ENCODE assay signal across 22 cellular contexts in the genomic region with DNA sequence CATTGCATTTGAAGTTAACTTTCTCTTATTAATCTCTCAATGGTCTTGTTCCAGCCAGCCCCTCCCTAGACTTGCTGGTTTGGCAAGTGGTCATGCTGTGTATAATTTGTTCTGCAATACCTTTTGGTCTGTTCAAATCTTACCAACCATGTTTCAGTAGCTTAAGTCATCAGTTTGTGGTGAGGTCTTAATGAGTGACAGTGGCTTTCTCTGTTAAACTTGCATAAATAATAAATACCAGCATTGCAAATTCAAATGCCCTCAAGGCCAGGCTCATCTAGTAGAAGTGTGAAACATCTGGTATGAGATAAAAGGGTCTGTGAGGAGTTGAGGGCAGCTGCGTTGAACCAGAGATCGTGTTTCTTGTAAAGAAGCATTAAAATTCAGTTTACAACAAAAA.
"Had no signal": no experiment of that assay in that cellular context is flagged by ENCODE, and none has a peak within 500 bp of the region (broad histone marks: within the 10 kb centered on the region; RNA-seq: fewer than 3 reads in every experiment).

No MANE protein-coding gene starts in this region.

- H3K36me3 ChIP-seq: gastrocnemius medialis, sigmoid colon, tibial nerve had no signal

- H2AFZ ChIP-seq: parathyroid adenoma had no signal

- H3K4me1 ChIP-seq: parathyroid adenoma, tibial nerve had no signal

- ATAC-seq: activated naive CD4-positive, alpha-beta T cell treated with anti-CD3 and anti-CD28 coated beads, Interleukin-2, amount 50 U/mL, for 72 hours; activated T-cell treated with anti-CD3 and anti-CD28 coated beads, Interleukin-2, amount 50 U/mL, for 4 hours; activated T-helper 17 cell treated with anti-CD3 and anti-CD28 coated beads, Interleukin-2, amount 50 U/mL, for 72 hours; gastrocnemius medialis; left colon; naive thymus-derived CD8-positive, alpha-beta T cell; psoas muscle had no signal

- H3K9ac ChIP-seq: parathyroid adenoma had no signal

- H3K27me3 ChIP-seq: gastrocnemius medialis, sigmoid colon, tibial nerve had no signal

- DNase-seq: activated CD4-positive, alpha-beta memory T cell treated with anti-CD3 and anti-CD28 coated beads for 36 hours; activated CD4-positive, alpha-beta T cell treated with anti-CD3 and anti-CD28 coated beads, Interleukin-2, amount 10 ng/mL, durations not matched to agents 24 days and 14 days; activated CD4-positive, CD25-positive, alpha-beta regulatory T cell treated with anti-CD3 and anti-CD28 coated beads, Interleukin-2, amount 50 U/mL, for 72 hours; activated T-cell treated with anti-CD3 and anti-CD28 coated beads, Interleukin-2, amount 50 U/mL, for 4 hours; dermis blood vessel endothelial cell; effector CD4-positive, alpha-beta T cell; gastrocnemius medialis; glutamatergic neuron; islet precursor cell; left colon; naive thymus-derived CD8-positive, alpha-beta T cell; occipital lobe; psoas muscle; sigmoid colon; stimulated activated CD4-positive, alpha-beta T cell treated with anti-CD3 and anti-CD28 coated beads, Interleukin-2, amount 100 ng/mL, for 24 hours; stimulated activated naive CD4-positive, alpha-beta T cell treated with Interleukin-2 at 50 U/mL for 16 hours; T-helper 2 cell had no signal

- H3K4me3 ChIP-seq: gastrocnemius medialis, psoas muscle, sigmoid colon, smooth muscle cell, tibial nerve had no signal

- H3K9me3 ChIP-seq: gastrocnemius medialis, psoas muscle, sigmoid colon, tibial nerve had no signal

- H3K79me2 ChIP-seq: parathyroid adenoma had no signal

- H3K27ac ChIP-seq: gastrocnemius medialis, parathyroid adenoma, psoas muscle, sigmoid colon, tibial nerve had no signal
